23 cellular contexts compared by ENCODE assay signal in the genomic region with DNA sequence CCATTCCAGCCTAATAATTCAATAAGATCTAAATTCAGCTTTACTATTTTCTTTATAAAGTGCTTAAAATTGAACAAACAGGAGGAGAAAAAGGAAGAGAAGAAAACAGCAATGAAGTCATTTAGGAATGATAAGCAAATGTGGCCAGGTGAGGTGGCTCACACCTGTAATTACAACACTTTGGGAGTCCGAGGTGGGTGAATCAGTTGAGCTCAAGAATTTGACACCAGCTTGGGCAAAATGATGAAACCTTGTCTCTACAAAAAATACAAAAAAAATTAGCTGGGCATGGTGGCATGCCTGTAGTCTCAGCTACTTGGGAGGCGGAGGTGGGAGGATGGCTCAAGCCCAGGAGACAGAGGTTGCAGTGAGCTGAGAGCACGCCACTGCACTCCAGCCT.
"Had no signal": no experiment of that assay in that cellular context is flagged by ENCODE, and none has a peak within 500 bp of the region (broad histone marks: within the 10 kb centered on the region; RNA-seq: fewer than 3 reads in every experiment).

No MANE protein-coding gene starts in this region.

- ATAC-seq: esophagus mucosa, gastrocnemius medialis, heart right ventricle, left cardiac atrium, left lung, left ventricle myocardium superior, lower lobe of right lung had no signal

- H3K9me3 Mint-ChIP-seq: memory B cell had no signal

- DNase-seq: dermis blood vessel endothelial cell; dorsolateral prefrontal cortex; effector CD4-positive, alpha-beta T cell; effector memory CD4-positive, alpha-beta T cell; erythroblast; esophagus squamous epithelium; foreskin fibroblast; foreskin melanocyte; gastrocnemius medialis; glutamatergic neuron; head of caudate nucleus; heart right ventricle; hippocampal formation; left cardiac atrium; left lung; left ventricle myocardium superior; lower lobe of right lung; mesendoderm; midbrain had no signal

- H3K9me3 ChIP-seq: esophagus squamous epithelium, gastrocnemius medialis, heart right ventricle, left lung, lower lobe of right lung had no signal

- H3K4me1 Mint-ChIP-seq: memory B cell had no signal

- H3K27me3 ChIP-seq: dorsolateral prefrontal cortex, esophagus squamous epithelium, gastrocnemius medialis, heart right ventricle, left lung had no signal

- H3K27me3 Mint-ChIP-seq: memory B cell had no signal

- H3K27ac Mint-ChIP-seq: memory B cell had no signal

- H3K27ac ChIP-seq: coronary artery, dorsolateral prefrontal cortex, epithelial cell of prostate, esophagus squamous epithelium, gastrocnemius medialis, heart right ventricle, left lung, lower lobe of right lung had no signal

- H3K36me3 ChIP-seq: esophagus squamous epithelium, gastrocnemius medialis, heart right ventricle, left lung, lower lobe of right lung had no signal

- H3K4me3 Mint-ChIP-seq: memory B cell had no signal

- H3K4me1 ChIP-seq: esophagus squamous epithelium, gastrocnemius medialis, heart right ventricle, left lung, lower lobe of right lung had no signal

- H3K4me3 ChIP-seq: coronary artery, dorsolateral prefrontal cortex, esophagus squamous epithelium, gastrocnemius medialis, heart right ventricle, left lung, lower lobe of right lung had no signal
